Comparison of ENCODE assay signal across 1 cellular context in the genomic region with DNA sequence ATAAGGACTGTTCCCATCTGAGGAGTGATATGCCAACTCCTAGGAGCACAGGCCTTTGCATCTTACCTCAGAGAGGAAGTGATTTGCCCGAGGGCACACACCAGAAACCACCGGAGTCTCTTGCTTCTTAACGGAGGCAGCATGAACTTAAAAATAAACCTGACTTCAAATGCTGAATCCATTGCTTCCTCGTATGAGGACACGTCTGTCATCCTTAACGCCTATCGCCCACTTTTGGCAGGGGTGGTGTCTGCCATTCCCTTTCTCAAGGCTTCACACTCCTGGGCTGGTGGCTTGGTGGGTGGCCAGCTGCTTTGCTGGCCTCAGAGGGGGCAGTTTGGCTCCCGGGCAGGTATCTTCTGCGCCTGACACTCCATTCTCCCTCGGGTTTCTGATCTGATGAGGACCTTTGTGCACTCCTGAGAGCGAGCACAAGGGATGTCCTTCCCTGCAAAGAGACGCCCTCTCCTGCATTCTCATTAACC.
A peak's percentile ranks its signal among the peaks of the same experiment; 100 is the strongest.
TF ChIP-seq lines count a peak whose summit lies in the region.

No MANE protein-coding gene starts in this region.

TF ChIP-seq in K562, 482 proteins besides CTCF, POLR2A, EP300 and RAD21:
- TF ChIP-seq, protein P1, sequence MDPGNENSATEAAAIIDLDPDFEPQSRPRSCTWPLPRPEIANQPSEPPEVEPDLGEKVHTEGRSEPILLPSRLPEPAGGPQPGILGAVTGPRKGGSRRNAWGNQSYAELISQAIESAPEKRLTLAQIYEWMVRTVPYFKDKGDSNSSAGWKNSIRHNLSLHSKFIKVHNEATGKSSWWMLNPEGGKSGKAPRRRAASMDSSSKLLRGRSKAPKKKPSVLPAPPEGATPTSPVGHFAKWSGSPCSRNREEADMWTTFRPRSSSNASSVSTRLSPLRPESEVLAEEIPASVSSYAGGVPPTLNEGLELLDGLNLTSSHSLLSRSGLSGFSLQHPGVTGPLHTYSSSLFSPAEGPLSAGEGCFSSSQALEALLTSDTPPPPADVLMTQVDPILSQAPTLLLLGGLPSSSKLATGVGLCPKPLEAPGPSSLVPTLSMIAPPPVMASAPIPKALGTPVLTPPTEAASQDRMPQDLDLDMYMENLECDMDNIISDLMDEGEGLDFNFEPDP (CRISPR knock-in tag; IDR thresholded peaks at IDR 0.05): no peak
- TF ChIP-seq SPI1 (IDR thresholded peaks at IDR 0.05; ENCODE audit: borderline replicate concordance, low read depth, low read length): peak; percentile 25; the same call in 1 of the 2 replicates
